Comparison of ENCODE assay signal across 12 cellular contexts in genomic region chr17:59643159-59643857, GRCh38. TPM values are rescaled to one million over a fixed set of nuclear protein-coding genes. Genes with fewer than 3 reads are reported as not detected.
DNase-seq lines count a peak whose midpoint lies in the region; ATAC-seq, FAIRE-seq and TF ChIP-seq lines count a peak whose summit lies in the region.
"Had no signal": no experiment of that assay in that cellular context is flagged by ENCODE, and none has a peak within 500 bp of the region (broad histone marks: within the 10 kb centered on the region; RNA-seq: fewer than 3 reads in every experiment).

No MANE protein-coding gene starts in this region.

- POLR2A ChIA-PET in WTC11 (lab: Charles Lee), result no interaction called here
- POLR2A ChIA-PET in Caco-2 (lab: Charles Lee), result interaction anchor here (1.0 kb wide), 1 partner anchor 24 kb away, joined by 4 read pairs; the partner anchor contains the start of gene CLTC

- ATAC-seq in WTC11 (peak; percentile 34; the same call in 1 of the 2 replicates), GM18873 (IDR thresholded peaks at IDR 0.05; ENCODE audit: low FRiP score, unreplicated experiment) (no peak)

- peaks cover 8 to 18% of the 10 kb centered on the region in 2 donors for H3K36me3 ChIP-seq in kidney (ENCODE audit: control insufficient read depth in 1 of 2, insufficient read depth in 2 of 2, low read length in 2 of 2)
- H3K36me3 ChIP-seq in Caco-2 (ENCODE audit: control insufficient read depth, insufficient read depth, low read length), result no peaks in the 10 kb centered on the region

- intact Hi-C loops in kidney (cut with DNase I) (no loop called here), Caco-2 (cut with micrococcal nuclease; ENCODE audit: unreplicated experiment) (loop anchor here (10.0 kb wide), 1 partner anchor 119 kb away; no protein-coding TSS in a partner anchor)

- H3K36me3 Mint-ChIP-seq in WTC11 (peaks cover 29% of the 10 kb centered on the region), Caco-2 (ENCODE audit: insufficient read depth, unreplicated experiment) (peaks cover 49% of the 10 kb centered on the region)

- BruUV-seq in Caco-2 (replicated peaks; lab: Mats Ljungman, UMichigan), result no TSS peak

- FAIRE-seq in H54 (lab: Jason Lieb, UNC) (peak; percentile 87), kidney (lab: Jason Lieb, UNC) (no peak)
- FAIRE-seq: small intestine had no signal

- DNase-seq in H54 (ENCODE audit: insufficient read length, low spot score) (no peak), WTC11 (ENCODE audit: low spot score) (no peak), kidney (no peak), NCI-H774 (lab: John Stamatoyannopoulos, UW) (no peak), Caco-2 (no peak)
- DNase-seq in activated CD4-positive, alpha-beta T cell treated with anti-CD3 and anti-CD28 coated beads, Interleukin-2, amount 50 U/mL, for 4 hours, result no peak
- DNase-seq: NCI-H2171, T1000 had no signal

- H3K9me3 Mint-ChIP-seq in WTC11, result no peaks in the 10 kb centered on the region
- H3K9me3 Mint-ChIP-seq in Caco-2 (ENCODE audit: unreplicated experiment), result no peaks in the 10 kb centered on the region

- no peaks in the 10 kb centered on the region for H3K27me3 Mint-ChIP-seq in WTC11 (ENCODE audit: low read depth)
- no peaks in the 10 kb centered on the region for H3K27me3 Mint-ChIP-seq in Caco-2 (ENCODE audit: insufficient read depth, unreplicated experiment)

- H3K4me3 ChIP-seq in kidney (ENCODE audit: low read length in 2 of 2) (peak overlapping the region in 1 of 2 donors; percentile 7), Caco-2 (ENCODE audit: low read depth, low read length) (no peak overlapping the region)
- H3K4me3 ChIP-seq: suprapubic skin had no signal

- no peaks in the 10 kb centered on the region for H3K9me3 ChIP-seq in kidney (ENCODE audit: control insufficient read depth in 1 of 2, low read length in 2 of 2)
- H3K9me3 ChIP-seq in Caco-2, result no peaks in the 10 kb centered on the region
- H3K9me3 ChIP-seq: suprapubic skin had no signal

- no peak for TF ChIP-seq POLR2A in H54 (IDR thresholded peaks at IDR 0.05; ENCODE audit: low read depth, low read length)

- H3K4me3 Mint-ChIP-seq in WTC11 (no peak overlapping the region), Caco-2 (ENCODE audit: unreplicated experiment) (no peak overlapping the region)

- H3K27ac Mint-ChIP-seq in WTC11 (peak overlapping the region; percentile 38), Caco-2 (ENCODE audit: unreplicated experiment) (no peak overlapping the region)

- no peaks in the 10 kb centered on the region for H3K27me3 ChIP-seq in Caco-2 (replicated peaks; ENCODE audit: control insufficient read depth, insufficient read depth, low read length)
- H3K27me3 ChIP-seq: suprapubic skin had no signal

- H3K27ac ChIP-seq in 22Rv1 (peak overlapping the region; percentile 72), kidney (ENCODE audit: low read depth in 2 of 2, low read length in 2 of 2) (peak overlapping the region; percentile 20 to 35)
- H3K27ac ChIP-seq: suprapubic skin had no signal

- no peak for TF ChIP-seq CTCF in 22Rv1 (IDR thresholded peaks at IDR 0.05)
- no peak for TF ChIP-seq CTCF in WTC11 (IDR thresholded peaks at IDR 0.05)
- TF ChIP-seq CTCF in kidney (IDR thresholded peaks at IDR 0.05; ENCODE audit: borderline replicate concordance, extremely low read depth, insufficient read depth), result no peak
- TF ChIP-seq CTCF in Caco-2 (IDR thresholded peaks at IDR 0.05; ENCODE audit: insufficient read depth in 1 of 2, low read depth in 1 of 2, low read length in 1 of 2, severe bottlenecking in 1 of 2, unreplicated experiment in 1 of 2), result no peak

- H3K4me1 ChIP-seq in kidney (ENCODE audit: control insufficient read depth in 1 of 2, insufficient read depth in 1 of 2, low read depth in 1 of 2, low read length in 2 of 2) (peaks cover 5 to 24% of the 10 kb centered on the region in 2 donors), Caco-2 (peaks cover 8% of the 10 kb centered on the region)

- peak overlapping the region; percentile 1 to 43 for H3K9ac ChIP-seq in kidney (ENCODE audit: low read length in 2 of 2)

- H3K4me1 Mint-ChIP-seq in WTC11, result peaks cover 6% of the 10 kb centered on the region
- peaks cover 23% of the 10 kb centered on the region for H3K4me1 Mint-ChIP-seq in Caco-2 (ENCODE audit: low read depth, unreplicated experiment)

- CTCF ChIA-PET in WTC11 (lab: Charles Lee) (interaction anchor here (0.7 to 0.8 kb wide), 2 partner anchors 24 to 195 kb away, joined by 3 to 6 read pairs; partner anchors contain the start of gene CLTC), Caco-2 (lab: Charles Lee) (interaction anchor here (1.2 kb wide), 1 partner anchor 10 kb away, joined by 4 read pairs; no protein-coding TSS in a partner anchor)

TF ChIP-seq in WTC11, 78 proteins besides CTCF, POLR2A, EP300 and RAD21:
- TF ChIP-seq, protein P1, sequence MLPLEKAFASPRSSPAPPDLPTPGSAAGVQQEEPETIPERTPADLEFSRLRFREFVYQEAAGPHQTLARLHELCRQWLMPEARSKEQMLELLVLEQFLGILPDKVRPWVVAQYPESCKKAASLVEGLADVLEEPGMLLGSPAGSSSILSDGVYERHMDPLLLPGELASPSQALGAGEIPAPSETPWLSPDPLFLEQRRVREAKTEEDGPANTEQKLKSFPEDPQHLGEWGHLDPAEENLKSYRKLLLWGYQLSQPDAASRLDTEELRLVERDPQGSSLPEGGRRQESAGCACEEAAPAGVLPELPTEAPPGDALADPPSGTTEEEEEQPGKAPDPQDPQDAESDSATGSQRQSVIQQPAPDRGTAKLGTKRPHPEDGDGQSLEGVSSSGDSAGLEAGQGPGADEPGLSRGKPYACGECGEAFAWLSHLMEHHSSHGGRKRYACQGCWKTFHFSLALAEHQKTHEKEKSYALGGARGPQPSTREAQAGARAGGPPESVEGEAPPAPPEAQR (CRISPR knock-in tag; IDR thresholded peaks at IDR 0.05), result no peak

RNA-seq across cellular contexts. Expression of gene CLTC, which starts 23.6 kb away (rescaled TPM):
- total RNA-seq in WTC11 (2021), result 238 to 283 TPM (median 240 TPM) in 3 replicates
- total RNA-seq in kidney, result 259 TPM
- 213 TPM for polyA plus RNA-seq in kidney (ENCODE audit: insufficient read depth, low read depth, low replicate concordance)
- 289 and 302 TPM in 2 replicates for total RNA-seq in Caco-2 (2022)
